Comparison of ENCODE assay signal across 13 cellular contexts in the genomic region with DNA sequence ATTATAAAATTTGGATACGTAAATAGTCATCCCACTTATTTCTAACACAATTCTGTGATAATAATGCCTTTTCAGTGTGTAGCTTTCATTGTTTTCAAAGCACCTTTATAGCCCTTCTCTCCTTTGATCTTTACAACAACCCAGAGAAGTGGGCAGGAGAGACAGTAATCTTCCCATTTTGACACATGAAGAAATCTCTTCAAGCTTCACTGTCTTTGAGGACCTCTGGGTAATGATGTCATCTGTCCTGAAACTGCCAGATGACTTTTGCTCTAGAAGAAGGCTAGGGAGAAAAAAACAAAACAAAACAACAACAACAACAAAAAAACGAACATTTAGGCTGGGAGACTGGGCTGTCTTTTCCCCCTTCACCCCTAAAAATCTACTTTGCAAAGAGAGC.
A peak's percentile ranks its signal among the peaks of the same experiment; 100 is the strongest.
DNase-seq lines count a peak whose midpoint lies in the region; ATAC-seq lines count a peak whose summit lies in the region.
"Had no signal": no experiment of that assay in that cellular context is flagged by ENCODE, and none has a peak within 500 bp of the region (broad histone marks: within the 10 kb centered on the region; RNA-seq: fewer than 3 reads in every experiment).

No MANE protein-coding gene starts in this region.

- H3K4me1 ChIP-seq in naive thymus-derived CD4-positive, alpha-beta T cell (ENCODE audit: control insufficient read depth in 2 of 2, insufficient read depth in 2 of 2, low read length in 2 of 2), result peaks cover 0 to 3% of the 10 kb centered on the region in 2 donors

- peaks cover 12% of the 10 kb centered on the region for H3K9me3 Mint-ChIP-seq in activated naive CD8-positive, alpha-beta T cell (ENCODE audit: low read depth)
- peaks cover 6% of the 10 kb centered on the region for H3K9me3 Mint-ChIP-seq in activated naive CD8-positive, alpha-beta T cell treated with anti-CD3 and anti-CD28 coated beads for 36 hours
- peaks cover 4% of the 10 kb centered on the region for H3K9me3 Mint-ChIP-seq in stimulated activated effector memory CD8-positive, alpha-beta T cell treated with anti-CD3 and anti-CD28 coated beads, Interleukin-12 subunit alpha, Interleukin-12 subunit beta, amount 100 ng/mL, for 72 hours
- peaks cover 0 to 13% (median 4%) of the 10 kb centered on the region in 11 donors for H3K9me3 Mint-ChIP-seq in naive thymus-derived CD4-positive, alpha-beta T cell

- intact Hi-C loops in naive thymus-derived CD4-positive, alpha-beta T cell (cut with micrococcal nuclease), result no loop called here

- no peak overlapping the region for H3K27ac ChIP-seq in naive thymus-derived CD4-positive, alpha-beta T cell (ENCODE audit: low read depth, low read length)
- H3K27ac ChIP-seq: dorsolateral prefrontal cortex had no signal

- H3K27me3 ChIP-seq in naive thymus-derived CD4-positive, alpha-beta T cell (ENCODE audit: control insufficient read depth in 2 of 2, insufficient read depth in 2 of 2, low read length in 2 of 2), result no peaks in the 10 kb centered on the region
- H3K27me3 ChIP-seq: dorsolateral prefrontal cortex, MG63 had no signal

- no peaks in the 10 kb centered on the region for H3K9me3 ChIP-seq in naive thymus-derived CD4-positive, alpha-beta T cell (ENCODE audit: control insufficient read depth in 2 of 3, low read length in 3 of 3)
- H3K9me3 ChIP-seq: MG63 had no signal

- no peaks in the 10 kb centered on the region for H3K27me3 Mint-ChIP-seq in activated naive CD8-positive, alpha-beta T cell
- no peaks in the 10 kb centered on the region for H3K27me3 Mint-ChIP-seq in activated naive CD8-positive, alpha-beta T cell treated with anti-CD3 and anti-CD28 coated beads for 36 hours
- H3K27me3 Mint-ChIP-seq in naive thymus-derived CD4-positive, alpha-beta T cell, result no peaks in the 10 kb centered on the region
- H3K27me3 Mint-ChIP-seq: naive B cell had no signal

- peak; percentile 80 for ATAC-seq in GM21825 (IDR thresholded peaks at IDR 0.05; ENCODE audit: unreplicated experiment)
- ATAC-seq in HG03442 (IDR thresholded peaks at IDR 0.05; ENCODE audit: unreplicated experiment), result peak; percentile 78
- ATAC-seq in stimulated activated effector memory CD8-positive, alpha-beta T cell treated with anti-CD3 and anti-CD28 coated beads, Interleukin-12 subunit alpha, Interleukin-12 subunit beta, amount 100 ng/mL, for 72 hours, result peak; percentile 32
- ATAC-seq in naive thymus-derived CD4-positive, alpha-beta T cell, result no peak

- peak overlapping the region; percentile 35 for H3K27ac Mint-ChIP-seq in activated naive CD8-positive, alpha-beta T cell
- H3K27ac Mint-ChIP-seq in activated naive CD8-positive, alpha-beta T cell treated with anti-CD3 and anti-CD28 coated beads for 36 hours, result no peak overlapping the region
- H3K27ac Mint-ChIP-seq in stimulated activated effector memory CD8-positive, alpha-beta T cell treated with anti-CD3 and anti-CD28 coated beads, Interleukin-12 subunit alpha, Interleukin-12 subunit beta, amount 100 ng/mL, for 72 hours, result no peak overlapping the region
- no peak overlapping the region for H3K27ac Mint-ChIP-seq in naive thymus-derived CD4-positive, alpha-beta T cell

- no peaks in the 10 kb centered on the region for H3K36me3 ChIP-seq in naive thymus-derived CD4-positive, alpha-beta T cell (ENCODE audit: control insufficient read depth in 2 of 3, insufficient read depth in 3 of 3, low read length in 3 of 3)
- H3K36me3 ChIP-seq: MG63 had no signal

- POLR2A ChIA-PET in naive thymus-derived CD4-positive, alpha-beta T cell (lab: Charles Lee), result no interaction called here

- H3K4me3 Mint-ChIP-seq in activated naive CD8-positive, alpha-beta T cell, result no peak overlapping the region
- H3K4me3 Mint-ChIP-seq in activated naive CD8-positive, alpha-beta T cell treated with anti-CD3 and anti-CD28 coated beads for 36 hours, result no peak overlapping the region
- no peak overlapping the region for H3K4me3 Mint-ChIP-seq in stimulated activated effector memory CD8-positive, alpha-beta T cell treated with anti-CD3 and anti-CD28 coated beads, Interleukin-12 subunit alpha, Interleukin-12 subunit beta, amount 100 ng/mL, for 72 hours
- H3K4me3 Mint-ChIP-seq in naive thymus-derived CD4-positive, alpha-beta T cell, result no peak overlapping the region
- H3K4me3 Mint-ChIP-seq: naive B cell had no signal

- H3K4me1 Mint-ChIP-seq in activated naive CD8-positive, alpha-beta T cell (ENCODE audit: low read depth), result peaks cover 25% of the 10 kb centered on the region
- H3K4me1 Mint-ChIP-seq in activated naive CD8-positive, alpha-beta T cell treated with anti-CD3 and anti-CD28 coated beads for 36 hours, result peaks cover 23% of the 10 kb centered on the region
- peaks cover 9% of the 10 kb centered on the region for H3K4me1 Mint-ChIP-seq in stimulated activated effector memory CD8-positive, alpha-beta T cell treated with anti-CD3 and anti-CD28 coated beads, Interleukin-12 subunit alpha, Interleukin-12 subunit beta, amount 100 ng/mL, for 72 hours
- H3K4me1 Mint-ChIP-seq in naive thymus-derived CD4-positive, alpha-beta T cell, result peaks cover 0 to 3% (median 0%) of the 10 kb centered on the region in 7 donors

- CTCF ChIA-PET in naive thymus-derived CD4-positive, alpha-beta T cell (lab: Charles Lee), result no interaction called here

- no peak overlapping the region for H3K4me3 ChIP-seq in naive thymus-derived CD4-positive, alpha-beta T cell (ENCODE audit: low read length)
- H3K4me3 ChIP-seq: dorsolateral prefrontal cortex, MG63 had no signal

- no peak for DNase-seq in activated naive CD8-positive, alpha-beta T cell treated with anti-CD3 and anti-CD28 coated beads for 36 hours
- DNase-seq in stimulated activated effector memory CD8-positive, alpha-beta T cell treated with anti-CD3 and anti-CD28 coated beads, Interleukin-12 subunit alpha, Interleukin-12 subunit beta, amount 100 ng/mL, for 72 hours (ENCODE audit: low spot score in 2 of 2), result no peak
- DNase-seq in DMS153 treated with DMSO at 0.1 percent for 48 hours (lab: John Stamatoyannopoulos, UW; ENCODE audit: unreplicated experiment) (no peak), T-helper 2 cell (no peak)
- no peak for DNase-seq in naive thymus-derived CD4-positive, alpha-beta T cell
- DNase-seq: AML-193, dorsolateral prefrontal cortex, MG63, naive B cell, substantia nigra had no signal

- peaks cover 10% of the 10 kb centered on the region for H3K36me3 Mint-ChIP-seq in activated naive CD8-positive, alpha-beta T cell
- peaks cover 17% of the 10 kb centered on the region for H3K36me3 Mint-ChIP-seq in activated naive CD8-positive, alpha-beta T cell treated with anti-CD3 and anti-CD28 coated beads for 36 hours
- H3K36me3 Mint-ChIP-seq in stimulated activated effector memory CD8-positive, alpha-beta T cell treated with anti-CD3 and anti-CD28 coated beads, Interleukin-12 subunit alpha, Interleukin-12 subunit beta, amount 100 ng/mL, for 72 hours, result no peaks in the 10 kb centered on the region
- H3K36me3 Mint-ChIP-seq in naive thymus-derived CD4-positive, alpha-beta T cell, result peaks cover 4 to 42% (median 21%) of the 10 kb centered on the region in 5 donors
